In genomic region chr16:3187798-3188674, GRCh38 we compare ENCODE assay signal across 8 cellular contexts. TPM values are rescaled to one million over a fixed set of nuclear protein-coding genes. Genes with fewer than 3 reads are reported as not detected.
DNase-seq lines count a peak whose midpoint lies in the region; ATAC-seq and TF ChIP-seq lines count a peak whose summit lies in the region.

Gene OR1F1 (plus strand): TSS chr16:3188204.

- peaks cover 54% of the 10 kb centered on the region for H3K27me3 Mint-ChIP-seq in activated naive CD4-positive, alpha-beta T cell treated with anti-CD3 and anti-CD28 coated beads, Interleukin-2, amount 50 U/mL, for 24 hours

- no peaks in the 10 kb centered on the region for H3K79me2 ChIP-seq in OCI-LY7 (ENCODE audit: insufficient read depth, low read depth, low read length)

- H3K36me3 ChIP-seq in heart left ventricle = no peaks in the 10 kb centered on the region
- H3K36me3 ChIP-seq in OCI-LY7 (ENCODE audit: insufficient read depth, low read length) = no peaks in the 10 kb centered on the region

- peak within 1 kb of the TSS; percentile 94 for H3K27ac Mint-ChIP-seq in activated naive CD4-positive, alpha-beta T cell treated with anti-CD3 and anti-CD28 coated beads, Interleukin-2, amount 50 U/mL, for 24 hours

- no peaks in the 10 kb centered on the region for H4K20me1 ChIP-seq in OCI-LY7 (ENCODE audit: insufficient read depth, low read length)

- H3K4me1 Mint-ChIP-seq in activated naive CD4-positive, alpha-beta T cell treated with anti-CD3 and anti-CD28 coated beads, Interleukin-2, amount 50 U/mL, for 24 hours = peaks cover 40% of the 10 kb centered on the region

- no peak for TF ChIP-seq CTCF in heart left ventricle (IDR thresholded peaks at IDR 0.05)
- no peak for TF ChIP-seq CTCF in OCI-LY7 (conservative IDR thresholded peaks at IDR 0.05; ENCODE audit: low read length)

- CTCF ChIA-PET in OCI-LY7 (lab: Charles Lee; ENCODE audit: unreplicated experiment) = no interaction called here

- DNase-seq in heart left ventricle (no peak), left ventricle myocardium superior (no peak), OCI-LY7 (ENCODE audit: low spot score) (no peak), NCI-H2107 (lab: John Stamatoyannopoulos, UW) (no peak), Kasumi-1 (lab: John Stamatoyannopoulos, UW) (no peak)
- DNase-seq in stimulated activated CD8-positive, alpha-beta memory T cell treated with anti-CD3 and anti-CD28 coated beads, Interleukin-7, amount 100 ng/mL, for 48 hours (ENCODE audit: extremely low read depth in 1 of 2, low read depth in 1 of 2) = peak; percentile 64 to 85

- no peak within 1 kb of the TSS for H2AFZ ChIP-seq in OCI-LY7 (ENCODE audit: low read length)

- POLR2A ChIA-PET in OCI-LY7 (lab: Charles Lee) = no interaction called here

- WGBS in heart left ventricle, 4 donors = 2 to 4% (median 2%) methylated on average over 51 of the region's 51 CpGs

- H3K36me3 Mint-ChIP-seq in activated naive CD4-positive, alpha-beta T cell treated with anti-CD3 and anti-CD28 coated beads, Interleukin-2, amount 50 U/mL, for 24 hours = peaks cover 5% of the 10 kb centered on the region

- intact Hi-C loops in heart left ventricle (cut with DNase I) = loop anchor here in 2 of 10 donors (10.0 kb wide), 1 partner anchor 317 kb away; the partner anchor contains the start of gene CLUAP1 (in 2 of the 2)
- intact Hi-C loops in left ventricle myocardium superior (cut with micrococcal nuclease) = no loop called here
- intact Hi-C loops in OCI-LY7 (cut with micrococcal nuclease; ENCODE audit: unreplicated experiment) = no loop called here

- H3K27me3 ChIP-seq in heart left ventricle = peaks cover 54 to 100% (median 97%) of the 10 kb centered on the region in 9 donors

- BruUV-seq in OCI-LY7 (replicated peaks; lab: Mats Ljungman, UMichigan) = no TSS peak

- H3K9me3 Mint-ChIP-seq in activated naive CD4-positive, alpha-beta T cell treated with anti-CD3 and anti-CD28 coated beads, Interleukin-2, amount 50 U/mL, for 24 hours = no peaks in the 10 kb centered on the region

- peak within 1 kb of the TSS; percentile 80 for H3K4me3 Mint-ChIP-seq in activated naive CD4-positive, alpha-beta T cell treated with anti-CD3 and anti-CD28 coated beads, Interleukin-2, amount 50 U/mL, for 24 hours

- H3K4me1 ChIP-seq in heart left ventricle = peaks cover 0 to 45% (median 16%) of the 10 kb centered on the region in 12 donors
- no peaks in the 10 kb centered on the region for H3K4me1 ChIP-seq in OCI-LY7 (ENCODE audit: insufficient read depth, low read length, poor library complexity, severe bottlenecking)

- no peak for TF ChIP-seq POLR2A in heart left ventricle (IDR thresholded peaks at IDR 0.05)

- ATAC-seq in heart left ventricle (no peak), left ventricle myocardium superior (no peak)

- no peaks in the 10 kb centered on the region for H3K9me2 ChIP-seq in OCI-LY7 (ENCODE audit: insufficient read depth, low read length)

- H3K4me3 ChIP-seq in heart left ventricle (peak within 1 kb of the TSS in 9 of 12 donors; percentile 1 to 39 (median 23)), OCI-LY7 (ENCODE audit: low read depth, low read length, poor library complexity, severe bottlenecking) (no peak within 1 kb of the TSS), iPS-18c (ENCODE audit: insufficient read depth, low read depth, low read length) (peak within 1 kb of the TSS; percentile 84)

- H3K9me3 ChIP-seq in heart left ventricle (no peaks in the 10 kb centered on the region), OCI-LY7 (ENCODE audit: low read length) (no peaks in the 10 kb centered on the region), iPS-18c (ENCODE audit: control insufficient read depth, insufficient read depth, low read length) (no peaks in the 10 kb centered on the region)

- peak within 1 kb of the TSS; percentile 26; the same call in 1 of the 2 replicates for H3K4me2 ChIP-seq in OCI-LY7 (ENCODE audit: low read length)

- H3K27ac ChIP-seq in heart left ventricle (no peak within 1 kb of the TSS), OCI-LY7 (ENCODE audit: low read depth, low read length, poor library complexity, severe bottlenecking) (no peak within 1 kb of the TSS)

RNA-seq across cellular contexts. Expression of gene OR1F1, which starts in this region (rescaled TPM):
- total RNA-seq in heart left ventricle (not detected), left ventricle myocardium superior (not detected), OCI-LY7 (2022) (not detected in 2 replicates)
- polyA plus RNA-seq in heart left ventricle = not detected
- total RNA-seq in OCI-LY7 (2014; rRNA removed; shearing (Covaris generic)) = not detected in 2 replicates

Comparison
In these comparisons a context has a peak if more than half of its experiments do, and no peak if none do; other contexts are left out.
1. DNase-seq: peak in stimulated activated CD8-positive, alpha-beta memory T cell treated with anti-CD3 and anti-CD28 coated beads, Interleukin-7, amount 100 ng/mL, for 48 hours (2 of 2); none in heart left ventricle (0 of 5), left ventricle myocardium superior (single experiment), OCI-LY7 (single experiment), NCI-H2107 (single experiment) and Kasumi-1 (0 of 2).